Comparison of ENCODE assay signal across 12 cellular contexts in the genomic region with DNA sequence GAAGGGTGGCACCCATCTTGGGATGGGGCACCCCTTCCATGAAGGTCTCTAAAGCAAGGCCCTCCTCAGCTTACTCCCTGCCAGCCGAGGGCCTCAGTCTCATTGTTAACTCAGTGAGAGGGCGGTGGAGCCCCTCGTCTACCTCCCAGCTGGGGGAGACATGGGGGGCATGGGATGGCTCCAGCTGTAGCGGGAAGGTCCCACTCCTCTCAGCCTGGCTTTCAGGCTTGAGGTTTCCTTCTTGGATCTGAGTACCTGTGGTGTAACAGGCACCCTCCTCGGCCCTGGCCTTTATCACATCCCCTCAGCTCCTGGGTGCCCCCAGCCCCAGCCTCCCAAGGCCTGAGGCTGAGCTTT. TPM values are rescaled to one million over a fixed set of nuclear protein-coding genes. Genes with fewer than 3 reads are reported as not detected.
DNase-seq lines count a peak whose midpoint lies in the region; ATAC-seq, FAIRE-seq and TF ChIP-seq lines count a peak whose summit lies in the region.
"Had no signal": no experiment of that assay in that cellular context is flagged by ENCODE, and none has a peak within 500 bp of the region (broad histone marks: within the 10 kb centered on the region; RNA-seq: fewer than 3 reads in every experiment).

No MANE protein-coding gene starts in this region.

- intact Hi-C loops in Panc1 (cut with micrococcal nuclease; ENCODE audit: unreplicated experiment) = no loop called here
- intact Hi-C loops in endothelial cell of umbilical vein (cut with micrococcal nuclease) = no loop called here

- H3K4me3 ChIP-seq in SK-N-SH (ENCODE audit: low read depth in 2 of 2, low read length in 1 of 2) (peak overlapping the region; percentile 79 to 85; a peak in 2 of 4 replicates), Panc1 (ENCODE audit: low read depth in 2 of 2, low read length in 2 of 2) (peak overlapping the region; percentile 72 to 74), endothelial cell of umbilical vein (replicated peaks in 1 of 3; ENCODE audit: insufficient read depth in 1 of 3, low read depth in 1 of 3, low read length in 3 of 3) (no peak overlapping the region), smooth muscle cell (no peak overlapping the region), small intestine (ENCODE audit: low read depth in 1 of 2, low read length in 2 of 2) (no peak overlapping the region)

- 100% methylated on average over 3 of the region's 5 CpGs for WGBS in SK-N-SH (ENCODE audit: low lambda C conversion rate)
- WGBS in smooth muscle cell (ENCODE audit: low lambda C conversion rate) = 96% methylated on average over 4 of the region's 5 CpGs
- WGBS in small intestine, 3 donors = 83 to 91% (median 89%) methylated on average over 4 to 5 of the region's 5 CpGs

- no TSS peak for BruUV-seq in Panc1 (replicated peaks; lab: Mats Ljungman, UMichigan)
- no TSS peak for BruUV-seq in endothelial cell of umbilical vein (replicated peaks; lab: Mats Ljungman, UMichigan)

- CTCF ChIA-PET in SK-N-SH (lab: Yijun Ruan, JAX) = interaction anchor here (0.9 to 1.3 kb wide), 4 partner anchors 9 to 46 kb away, joined by 3 to 7 read pairs (median 4); no protein-coding TSS in a partner anchor
- CTCF ChIA-PET in Panc1 (lab: Charles Lee) = no interaction called here
- CTCF ChIA-PET in endothelial cell of umbilical vein (lab: Charles Lee) = interaction anchor here (0.7 kb wide), 1 partner anchor 60 kb away, joined by 3 read pairs; no protein-coding TSS in a partner anchor

- TF ChIP-seq EP300 in SK-N-SH (IDR thresholded peaks at IDR 0.05; ENCODE audit: borderline replicate concordance in 1 of 2, low read depth in 1 of 2, low read length in 1 of 2) = no peak

- H3F3A ChIP-seq in SK-N-SH (replicated peaks; ENCODE audit: insufficient read depth) = no peaks in the 10 kb centered on the region
- H3F3A ChIP-seq in smooth muscle cell (ENCODE audit: low read depth) = peaks cover 21% of the 10 kb centered on the region

- TF ChIP-seq RAD21 in SK-N-SH (IDR thresholded peaks at IDR 0.05; ENCODE audit: low read length) = no peak

- peaks cover 9% of the 10 kb centered on the region; the same call in 1 of the 2 replicates for H4K20me1 ChIP-seq in SK-N-SH (ENCODE audit: insufficient read depth)
- no peaks in the 10 kb centered on the region for H4K20me1 ChIP-seq in endothelial cell of umbilical vein (replicated peaks; ENCODE audit: control insufficient read depth, extremely low read depth, insufficient read depth, low read length)
- peaks cover 43% of the 10 kb centered on the region for H4K20me1 ChIP-seq in smooth muscle cell (ENCODE audit: low read depth)

- H3K9me3 ChIP-seq in SK-N-SH = no peaks in the 10 kb centered on the region
- no peaks in the 10 kb centered on the region; the same call in 1 of the 2 replicates for H3K9me3 ChIP-seq in Panc1 (ENCODE audit: control insufficient read depth, insufficient read depth, low read depth, low read length)
- no peaks in the 10 kb centered on the region for H3K9me3 ChIP-seq in endothelial cell of umbilical vein (replicated peaks; ENCODE audit: control insufficient read depth, insufficient read depth, low read length)
- no peaks in the 10 kb centered on the region for H3K9me3 ChIP-seq in smooth muscle cell (replicated peaks; ENCODE audit: low read depth)
- no peaks in the 10 kb centered on the region for H3K9me3 ChIP-seq in small intestine (ENCODE audit: control insufficient read depth, low read depth)

- no peaks in the 10 kb centered on the region for H3K9me1 ChIP-seq in endothelial cell of umbilical vein (replicated peaks; ENCODE audit: control insufficient read depth, extremely low read depth, insufficient read depth, low read length)

- H3K9me2 ChIP-seq in SK-N-SH = no peaks in the 10 kb centered on the region

- POLR2A ChIA-PET in SK-N-SH (lab: Yijun Ruan, JAX) (interaction anchor here (2.0 kb wide), 1 partner anchor 17 kb away, joined by 8 read pairs; no protein-coding TSS in a partner anchor), Panc1 (lab: Charles Lee) (no interaction called here), endothelial cell of umbilical vein (lab: Charles Lee) (no interaction called here)

- no peak for TF ChIP-seq CTCF in SK-N-SH (IDR thresholded peaks at IDR 0.05)
- TF ChIP-seq CTCF in Panc1 (IDR thresholded peaks at IDR 0.05) = no peak
- no peak for TF ChIP-seq CTCF in endothelial cell of umbilical vein (IDR thresholded peaks at IDR 0.05; ENCODE audit: extremely low read depth in 1 of 2, insufficient read depth in 1 of 2, low read depth in 1 of 2, low read length in 2 of 2)
- no peak for TF ChIP-seq CTCF in smooth muscle cell (IDR thresholded peaks at IDR 0.05; ENCODE audit: borderline replicate concordance, insufficient read depth, poor library complexity, severe bottlenecking)

- in situ Hi-C loops in Panc1 (cut with HindIII; ENCODE audit: low pct_unique_long_range_greater_than_20kb, low sequenced_read_pairs) = no loop called here

- H2AFZ ChIP-seq in SK-N-SH (ENCODE audit: low read depth) (no peak overlapping the region), endothelial cell of umbilical vein (ENCODE audit: low read depth, low read length) (no peak overlapping the region), smooth muscle cell (ENCODE audit: low read depth) (no peak overlapping the region)

- peak overlapping the region; percentile 95 for H3K9ac ChIP-seq in SK-N-SH
- H3K9ac ChIP-seq in endothelial cell of umbilical vein (replicated peaks; ENCODE audit: extremely low read depth, insufficient read depth, low read length) = no peak overlapping the region
- H3K9ac ChIP-seq in smooth muscle cell (ENCODE audit: low read depth) = no peak overlapping the region

- peaks cover 10 to 33% of the 10 kb centered on the region in 2 experiments; a peak in 2 of 4 replicates for H3K4me1 ChIP-seq in SK-N-SH (ENCODE audit: control insufficient read depth in 1 of 2, insufficient read depth in 2 of 2, low read depth in 1 of 2, low read length in 1 of 2)
- peaks cover 21% of the 10 kb centered on the region for H3K4me1 ChIP-seq in Panc1 (ENCODE audit: control insufficient read depth, insufficient read depth, low read length)
- H3K4me1 ChIP-seq in endothelial cell of umbilical vein (ENCODE audit: control insufficient read depth, extremely low read depth, insufficient read depth, low read length) = peaks cover 13% of the 10 kb centered on the region
- H3K4me1 ChIP-seq in smooth muscle cell (ENCODE audit: low read depth) = peaks cover 8% of the 10 kb centered on the region
- peaks cover 3% of the 10 kb centered on the region in 2 donors for H3K4me1 ChIP-seq in small intestine (ENCODE audit: control insufficient read depth in 2 of 2, insufficient read depth in 1 of 2, low read depth in 1 of 2, low read length in 1 of 2)

- H3K27ac ChIP-seq in SK-N-SH (ENCODE audit: low read depth in 2 of 2, low read length in 1 of 2) (peak overlapping the region in 1 of 2 experiments; percentile 96; a peak in 1 of 4 replicates), Panc1 (ENCODE audit: low read length) (peak overlapping the region; percentile 93), endothelial cell of umbilical vein (ENCODE audit: insufficient read depth, low read depth, low read length) (no peak overlapping the region), smooth muscle cell (ENCODE audit: low read depth) (no peak overlapping the region), small intestine (ENCODE audit: low read depth in 1 of 2, low read length in 1 of 2) (no peak overlapping the region)

- no peaks in the 10 kb centered on the region for H3K27me3 ChIP-seq in SK-N-SH (ENCODE audit: insufficient read depth)
- H3K27me3 ChIP-seq in Panc1 (ENCODE audit: control insufficient read depth, insufficient read depth, low read length) = no peaks in the 10 kb centered on the region
- no peaks in the 10 kb centered on the region for H3K27me3 ChIP-seq in endothelial cell of umbilical vein (ENCODE audit: control insufficient read depth in 2 of 2, insufficient read depth in 2 of 2, low read length in 2 of 2)
- H3K27me3 ChIP-seq in smooth muscle cell (ENCODE audit: low read depth) = no peaks in the 10 kb centered on the region
- H3K27me3 ChIP-seq in small intestine (ENCODE audit: control insufficient read depth in 2 of 2, insufficient read depth in 2 of 2, low read length in 2 of 2) = no peaks in the 10 kb centered on the region

- no peak for DNase-seq in SK-N-SH
- DNase-seq in Panc1 (ENCODE audit: low read depth, low spot score) = no peak
- DNase-seq in endothelial cell of umbilical vein (ENCODE audit: low read depth, low spot score) = no peak
- no peak for DNase-seq in smooth muscle cell (lab: John Stamatoyannopoulos, UW; ENCODE audit: unreplicated experiment)
- DNase-seq in stimulated activated CD4-positive, alpha-beta T cell treated with anti-CD3 and anti-CD28 coated beads, Interleukin-12 subunit alpha, Interleukin-12 subunit beta, amount 100 ng/mL, for 4 hours = no peak
- no peak for DNase-seq in COLO668 (lab: John Stamatoyannopoulos, UW; ENCODE audit: unreplicated experiment)
- DNase-seq in small intestine = no peak
- DNase-seq: 8988T, amygdala, foreskin melanocyte, NCI-H2029 had no signal

- dilution Hi-C loops in endothelial cell of umbilical vein (cut with MboI; ENCODE audit: extremely low pct_ligation_motif_present, low sequenced_read_pairs) = no loop called here

- H3K36me3 ChIP-seq in SK-N-SH (replicated peaks in 1 of 2; ENCODE audit: control insufficient read depth in 1 of 2, insufficient read depth in 2 of 2, low read length in 1 of 2) (peaks cover 21 to 23% of the 10 kb centered on the region in 2 experiments), Panc1 (ENCODE audit: control insufficient read depth, insufficient read depth, low read length) (peaks cover 6% of the 10 kb centered on the region; the same call in 1 of the 2 replicates), endothelial cell of umbilical vein (ENCODE audit: control insufficient read depth in 2 of 2, extremely low read depth in 1 of 2, insufficient read depth in 2 of 2, low read length in 2 of 2) (peaks cover 0 to 14% of the 10 kb centered on the region in 2 experiments), smooth muscle cell (ENCODE audit: low read depth) (no peaks in the 10 kb centered on the region), small intestine (ENCODE audit: control insufficient read depth in 2 of 2, insufficient read depth in 2 of 2, low read length in 2 of 2) (no peaks in the 10 kb centered on the region)

- ATAC-seq in SK-N-SH treated with all-trans-retinoic acid at 6 μM for 48 hours (no peak), Panc1 (no peak)

- TF ChIP-seq POLR2A in endothelial cell of umbilical vein (IDR thresholded peaks at IDR 0.05; ENCODE audit: low read depth, low read length) = no peak

- no peak for FAIRE-seq in endothelial cell of umbilical vein (lab: Jason Lieb, UNC)
- FAIRE-seq in small intestine (lab: Jason Lieb, UNC) = no peak

- H3K4me2 ChIP-seq in SK-N-SH (peak overlapping the region; percentile 89), endothelial cell of umbilical vein (ENCODE audit: insufficient read depth, low read length) (peak overlapping the region; percentile 66), smooth muscle cell (peak overlapping the region; percentile 98)

- H3K79me2 ChIP-seq in SK-N-SH (ENCODE audit: insufficient read depth) (peaks cover 25% of the 10 kb centered on the region; the same call in 1 of the 2 replicates), endothelial cell of umbilical vein (ENCODE audit: control insufficient read depth, insufficient read depth, low read length) (peaks cover 20% of the 10 kb centered on the region), smooth muscle cell (ENCODE audit: low read depth) (peaks cover 18% of the 10 kb centered on the region)

RNA-seq across cellular contexts. Expression of gene MIF, which starts 2.0 kb away (rescaled TPM):
- polyA plus RNA-seq in SK-N-SH (2012; rRNA removed) = 496 and 565 TPM in 2 replicates
- 295 and 435 TPM in 2 replicates for polyA plus RNA-seq in SK-N-SH (2012; cell fraction: cytosol; rRNA removed)
- 201 and 326 TPM in 2 replicates for polyA plus RNA-seq in SK-N-SH (2012; cell fraction: nucleus; rRNA removed)
- total RNA-seq in Panc1 (2021; ENCODE audit: unreplicated experiment) = 936 TPM
- 2,024 TPM for polyA plus RNA-seq in Panc1 (2012; ENCODE audit: insufficient read length)
- total RNA-seq in endothelial cell of umbilical vein = 674 and 730 TPM in 2 replicates
- 529 and 898 TPM in 2 replicates for polyA plus RNA-seq in endothelial cell of umbilical vein
- 261 and 376 TPM in 2 replicates for polyA plus RNA-seq in endothelial cell of umbilical vein (2011; cell fraction: cytosol; rRNA removed)
- polyA plus RNA-seq in endothelial cell of umbilical vein (2011; cell fraction: nucleus; rRNA removed) = 76.7 and 91.0 TPM in 2 replicates
- 338 and 495 TPM in 2 replicates for polyA plus RNA-seq in endothelial cell of umbilical vein (2012)
- polyA minus RNA-seq in endothelial cell of umbilical vein = 58.5 and 99.3 TPM in 2 replicates
- 499 TPM for polyA minus RNA-seq in endothelial cell of umbilical vein (2011; cell fraction: cytosol; rRNA and poly(A)+ RNA removed)
- polyA minus RNA-seq in endothelial cell of umbilical vein (2011; cell fraction: nucleus; rRNA and poly(A)+ RNA removed) = 14.8 and 27.6 TPM in 2 replicates
- 412 and 445 TPM in 2 replicates for total RNA-seq in smooth muscle cell
- 2,922 and 3,116 TPM in 2 replicates for polyA plus RNA-seq in smooth muscle cell
- polyA plus RNA-seq in small intestine = 100 to 1,000 TPM; 335 to 743 (median 354) TPM

RNA-seq across cellular contexts. Expression of gene SLC2A11, which starts 38.5 kb away (rescaled TPM):
- 21.8 and 27.1 TPM in 2 replicates for polyA plus RNA-seq in SK-N-SH (2012; rRNA removed)
- polyA plus RNA-seq in SK-N-SH (2012; cell fraction: cytosol; rRNA removed) = 9.3 and 12.5 TPM in 2 replicates
- 68.9 and 85.4 TPM in 2 replicates for polyA plus RNA-seq in SK-N-SH (2012; cell fraction: nucleus; rRNA removed)
- total RNA-seq in Panc1 (2021; ENCODE audit: unreplicated experiment) = 33.8 TPM
- 41.6 TPM for polyA plus RNA-seq in Panc1 (2012; ENCODE audit: insufficient read length)
- total RNA-seq in endothelial cell of umbilical vein = 3.6 and 4.6 TPM in 2 replicates
- 3.1 and 4.2 TPM in 2 replicates for polyA plus RNA-seq in endothelial cell of umbilical vein
- 2.2 and 2.8 TPM in 2 replicates for polyA plus RNA-seq in endothelial cell of umbilical vein (2011; cell fraction: cytosol; rRNA removed)
- polyA plus RNA-seq in endothelial cell of umbilical vein (2011; cell fraction: nucleus; rRNA removed) = 11.6 and 11.9 TPM in 2 replicates
- polyA plus RNA-seq in endothelial cell of umbilical vein (2012) = 3.9 and 5.2 TPM in 2 replicates
- 5.9 and 6.3 TPM in 2 replicates for polyA minus RNA-seq in endothelial cell of umbilical vein
- 4.5 TPM for polyA minus RNA-seq in endothelial cell of umbilical vein (2011; cell fraction: cytosol; rRNA and poly(A)+ RNA removed)
- 4.5 and 4.8 TPM in 2 replicates for polyA minus RNA-seq in endothelial cell of umbilical vein (2011; cell fraction: nucleus; rRNA and poly(A)+ RNA removed)
- 1.5 and 9.5 TPM in 2 replicates for total RNA-seq in smooth muscle cell
- polyA plus RNA-seq in smooth muscle cell = 3.5 and 6.3 TPM in 2 replicates
- 1 to 10 TPM; 3.6 to 6.5 (median 5.4) TPM for polyA plus RNA-seq in small intestine

RNA-seq across cellular contexts. Expression of gene DERL3, which starts 57.3 kb away (rescaled TPM):
- polyA plus RNA-seq in SK-N-SH (2012; rRNA removed) (not detected in 2 replicates), endothelial cell of umbilical vein (3.8 and 4.1 TPM in 2 replicates), smooth muscle cell (2.0 and 4.2 TPM in 2 replicates), small intestine (10 to 100 TPM in 2 of 3 donors, 1 to 10 TPM in 1; 2.0 to 33.0 (median 24.3) TPM)
- not detected in 2 replicates for polyA plus RNA-seq in SK-N-SH (2012; cell fraction: cytosol; rRNA removed)
- 0.01 TPM in 2 replicates for polyA plus RNA-seq in SK-N-SH (2012; cell fraction: nucleus; rRNA removed)
- total RNA-seq in Panc1 (2021; ENCODE audit: unreplicated experiment) (1.0 TPM), endothelial cell of umbilical vein (2.4 and 3.4 TPM in 2 replicates), smooth muscle cell (0.40 and 0.63 TPM in 2 replicates)
- 0.73 TPM for polyA plus RNA-seq in Panc1 (2012; ENCODE audit: insufficient read length)
- 1.7 and 2.4 TPM in 2 replicates for polyA plus RNA-seq in endothelial cell of umbilical vein (2011; cell fraction: cytosol; rRNA removed)
- 7.5 and 7.7 TPM in 2 replicates for polyA plus RNA-seq in endothelial cell of umbilical vein (2011; cell fraction: nucleus; rRNA removed)
- 0.41 and 0.79 TPM in 2 replicates for polyA plus RNA-seq in endothelial cell of umbilical vein (2012)
- 1.2 and 1.4 TPM in 2 replicates for polyA minus RNA-seq in endothelial cell of umbilical vein
- not detected for polyA minus RNA-seq in endothelial cell of umbilical vein (2011; cell fraction: cytosol; rRNA and poly(A)+ RNA removed)
- 2.4 and 2.5 TPM in 2 replicates for polyA minus RNA-seq in endothelial cell of umbilical vein (2011; cell fraction: nucleus; rRNA and poly(A)+ RNA removed)

Comparison
In these comparisons a context has a peak if more than half of its experiments do, and no peak if none do; other contexts are left out.
1. H3K4me3 ChIP-seq: peak in SK-N-SH (2 of 2) and Panc1 (2 of 2); none in endothelial cell of umbilical vein (0 of 3), smooth muscle cell (single experiment) and small intestine (0 of 2).
2. Peak in every context shown above with its lines, with median percentiles within 50 percentile points of each other: H3K4me2 ChIP-seq.